In genomic region chr19:2768365-2769132, GRCh38 we compare ENCODE assay signal across 19 cellular contexts. TPM values are rescaled to one million over a fixed set of nuclear protein-coding genes. Genes with fewer than 3 reads are reported as not detected.
"Had no signal": no experiment of that assay in that cellular context is flagged by ENCODE, and none has a peak within 500 bp of the region (broad histone marks: within the 10 kb centered on the region; RNA-seq: fewer than 3 reads in every experiment).

No MANE protein-coding gene starts in this region.

- H3K4me1 ChIP-seq: breast epithelium, colonic mucosa had no signal

- H3K27ac ChIP-seq: colonic mucosa had no signal

- H3K27me3 ChIP-seq: breast epithelium, colonic mucosa, upper lobe of left lung had no signal

- DNase-seq: activated B cell treated with CpG ODN at 0.5 μM for 24 hours; activated CD4-positive, alpha-beta memory T cell treated with anti-CD3 and anti-CD28 coated beads for 36 hours; activated CD4-positive, alpha-beta T cell treated with anti-CD3 and anti-CD28 coated beads for 4 hours; activated naive CD4-positive, alpha-beta T cell treated with Interleukin-2 at 50 U/mL for 16 hours; activated naive CD8-positive, alpha-beta T cell treated with anti-CD3 and anti-CD28 coated beads, Interleukin-2, amount 10 ng/mL, durations not matched to agents 7 days and 5 days; activated T-cell treated with anti-CD3 and anti-CD28 coated beads, Interleukin-2, amount 50 U/mL, for 48 hours; amniotic stem cell; colonic mucosa; kidney; mesendoderm; mucosa of descending colon; retina; stimulated activated CD4-positive, alpha-beta T cell treated with anti-CD3 and anti-CD28 coated beads, Interleukin-4, amount 100 ng/mL, for 4 hours; stimulated activated naive CD8-positive, alpha-beta T cell treated with anti-CD3 and anti-CD28 coated beads, Interleukin-15, Interleukin-2, amounts not matched to agents 100 U/mL and 50 U/mL, for 24 hours had no signal

- H3K9me3 Mint-ChIP-seq: activated B cell treated with CpG ODN at 0.5 μM for 24 hours; activated CD4-positive, alpha-beta memory T cell treated with anti-CD3 and anti-CD28 coated beads for 36 hours; activated naive CD8-positive, alpha-beta T cell treated with anti-CD3 and anti-CD28 coated beads, Interleukin-2, amount 10 ng/mL, durations not matched to agents 7 days and 5 days; central memory CD8-positive, alpha-beta T cell; neural crest cell; T-helper 1 cell treated with Interleukin-12 subunit alpha and Interleukin-12 subunit beta and Interleukin-4 antibody, amounts not matched to agents 30 μg/mL and 1 μg/mL, for 36 hours had no signal

- H3K9me3 ChIP-seq: breast epithelium, colonic mucosa, mucosa of descending colon, upper lobe of left lung had no signal

- H3K36me3 ChIP-seq: colonic mucosa had no signal

- H3K27me3 Mint-ChIP-seq: activated B cell treated with CpG ODN at 0.5 μM for 24 hours; activated CD4-positive, alpha-beta memory T cell treated with anti-CD3 and anti-CD28 coated beads for 36 hours; activated naive CD8-positive, alpha-beta T cell treated with anti-CD3 and anti-CD28 coated beads, Interleukin-2, amount 10 ng/mL, durations not matched to agents 7 days and 5 days; central memory CD8-positive, alpha-beta T cell had no signal

- H3K4me3 Mint-ChIP-seq: activated B cell treated with CpG ODN at 0.5 μM for 24 hours; activated CD4-positive, alpha-beta memory T cell treated with anti-CD3 and anti-CD28 coated beads for 36 hours; activated naive CD8-positive, alpha-beta T cell treated with anti-CD3 and anti-CD28 coated beads, Interleukin-2, amount 10 ng/mL, durations not matched to agents 7 days and 5 days; central memory CD8-positive, alpha-beta T cell; neural crest cell; T-helper 1 cell treated with Interleukin-12 subunit alpha and Interleukin-12 subunit beta and Interleukin-4 antibody, amounts not matched to agents 30 μg/mL and 1 μg/mL, for 36 hours had no signal

- H3K4me1 Mint-ChIP-seq: activated naive CD8-positive, alpha-beta T cell treated with anti-CD3 and anti-CD28 coated beads, Interleukin-2, amount 10 ng/mL, durations not matched to agents 7 days and 5 days; neural crest cell had no signal

- ATAC-seq: mucosa of descending colon; stimulated activated naive CD8-positive, alpha-beta T cell treated with anti-CD3 and anti-CD28 coated beads, Interleukin-15, Interleukin-2, amounts not matched to agents 100 U/mL and 50 U/mL, for 24 hours had no signal

- H3K4me3 ChIP-seq: breast epithelium, colonic mucosa, mucosa of descending colon, upper lobe of left lung had no signal

- FAIRE-seq: kidney had no signal

- H3K27ac Mint-ChIP-seq: activated B cell treated with CpG ODN at 0.5 μM for 24 hours; activated CD4-positive, alpha-beta memory T cell treated with anti-CD3 and anti-CD28 coated beads for 36 hours; activated naive CD8-positive, alpha-beta T cell treated with anti-CD3 and anti-CD28 coated beads, Interleukin-2, amount 10 ng/mL, durations not matched to agents 7 days and 5 days; T-helper 1 cell treated with Interleukin-12 subunit alpha and Interleukin-12 subunit beta and Interleukin-4 antibody, amounts not matched to agents 30 μg/mL and 1 μg/mL, for 36 hours had no signal

RNA-seq across cellular contexts. Expression of gene DIRAS1, which starts 47.4 kb away (rescaled TPM):
- total RNA-seq: activated naive CD8-positive, alpha-beta T cell treated with anti-CD3 and anti-CD28 coated beads, Interleukin-2, amount 10 ng/mL, durations not matched to agents 7 days and 5 days had no signal
